In genomic region chr4:2468464-2469191, GRCh38 we compare ENCODE assay signal across 8 cellular contexts. TPM values are rescaled to one million over a fixed set of nuclear protein-coding genes. Genes with fewer than 3 reads are reported as not detected.
A peak's percentile ranks its signal among the peaks of the same experiment; 100 is the strongest.
DNase-seq lines count a peak whose midpoint lies in the region; ATAC-seq and TF ChIP-seq lines count a peak whose summit lies in the region.

RNF4 (plus strand) TSS chr4:2469106; CDS start chr4:2490494, 21,388 bp downstream.

- POLR2A ChIA-PET in BJ (lab: Charles Lee), result interaction anchor here (0.5 to 0.6 kb wide), 2 partner anchors 19 to 76 kb away, joined by 3 read pairs; no protein-coding TSS in a partner anchor

- peaks cover 30% of the 10 kb centered on the region for H3K4me1 Mint-ChIP-seq in activated CD4-positive, alpha-beta T cell treated with anti-CD3 and anti-CD28 coated beads, Interleukin-2, amount 10 ng/mL, durations not matched to agents 24 days and 14 days

- H3K9me3 Mint-ChIP-seq in activated CD4-positive, alpha-beta T cell treated with anti-CD3 and anti-CD28 coated beads, Interleukin-2, amount 10 ng/mL, durations not matched to agents 24 days and 14 days, result no peaks in the 10 kb centered on the region

- H3K27me3 Mint-ChIP-seq in activated CD4-positive, alpha-beta T cell treated with anti-CD3 and anti-CD28 coated beads, Interleukin-2, amount 10 ng/mL, durations not matched to agents 24 days and 14 days, result peaks cover 4% of the 10 kb centered on the region

- H3K4me3 Mint-ChIP-seq in activated CD4-positive, alpha-beta T cell treated with anti-CD3 and anti-CD28 coated beads, Interleukin-2, amount 10 ng/mL, durations not matched to agents 24 days and 14 days, result peak within 1 kb of the TSS; percentile 90

- intact Hi-C loops in activated CD4-positive, alpha-beta T cell treated with anti-CD3 and anti-CD28 coated beads, Interleukin-2, amount 10 ng/mL, durations not matched to agents 24 days and 14 days (cut with micrococcal nuclease), result loop anchor here (1.0 to 5.0 kb wide), 8 partner anchors 17 to 746 kb away; partner anchors contain the start of genes CFAP99, FAM193A, GRK4 and HAUS3

- H3K4me3 ChIP-seq in BJ (ENCODE audit: low read depth, low read length), result peak within 1 kb of the TSS; percentile 88
- H3K4me3 ChIP-seq in coronary artery, result peak within 1 kb of the TSS; percentile 89

- peak; percentile 84 for DNase-seq in BJ (ENCODE audit: low read depth)
- DNase-seq in NCI-H526 treated with DMSO at 0.1 percent for 48 hours (lab: John Stamatoyannopoulos, UW), result peak; percentile 95
- peak; percentile 98 for DNase-seq in activated CD4-positive, alpha-beta T cell treated with anti-CD3 and anti-CD28 coated beads, Interleukin-2, amount 10 ng/mL, durations not matched to agents 24 days and 14 days
- DNase-seq in coronary artery (ENCODE audit: low spot score), result peak; percentile 97
- peak; percentile 99 for DNase-seq in left kidney (ENCODE audit: low read depth, low spot score)
- DNase-seq in stimulated activated CD4-positive, alpha-beta T cell treated with anti-CD3 and anti-CD28 coated beads, Interleukin-2, amount 100 ng/mL, for 24 hours, result peak; percentile 96

- peak within 1 kb of the TSS; percentile 85 to 89 for H3K27ac ChIP-seq in coronary artery

- peak within 1 kb of the TSS; percentile 99 for H3K27ac Mint-ChIP-seq in activated CD4-positive, alpha-beta T cell treated with anti-CD3 and anti-CD28 coated beads, Interleukin-2, amount 10 ng/mL, durations not matched to agents 24 days and 14 days

- H3K36me3 Mint-ChIP-seq in activated CD4-positive, alpha-beta T cell treated with anti-CD3 and anti-CD28 coated beads, Interleukin-2, amount 10 ng/mL, durations not matched to agents 24 days and 14 days (ENCODE audit: low read depth), result peaks cover 37% of the 10 kb centered on the region

- no peak for TF ChIP-seq CTCF in BJ (IDR thresholded peaks at IDR 0.05; ENCODE audit: insufficient read depth, low read depth, low read length)
- TF ChIP-seq CTCF in coronary artery (IDR thresholded peaks at IDR 0.05), result no peak

- CTCF ChIA-PET in BJ (lab: Yijun Ruan, JAX), result interaction anchor here (0.6 to 2.2 kb wide), 6 partner anchors 27 to 312 kb away, joined by 3 to 14 read pairs (median 3); no protein-coding TSS in a partner anchor

- H3K27me3 ChIP-seq in BJ (ENCODE audit: control insufficient read depth, insufficient read depth, low read length), result no peaks in the 10 kb centered on the region

- ATAC-seq in GM19324 (IDR thresholded peaks at IDR 0.05; ENCODE audit: low FRiP score, unreplicated experiment) (peak; percentile 89), HG03469 (IDR thresholded peaks at IDR 0.05; ENCODE audit: unreplicated experiment) (peak; percentile 59)

- H3K36me3 ChIP-seq in BJ (ENCODE audit: control insufficient read depth, insufficient read depth, low read length), result peaks cover 1% of the 10 kb centered on the region; the same call in 1 of the 2 replicates

RNA-seq across cellular contexts. Expression of gene RNF4, which starts in this region (rescaled TPM):
- polyA plus RNA-seq in BJ (2011; rRNA removed), result 89.6 and 107 TPM in 2 replicates
- 50.2 and 90.5 TPM in 2 replicates for polyA minus RNA-seq in BJ (2011; rRNA and poly(A)+ RNA removed)
- total RNA-seq in activated CD4-positive, alpha-beta T cell treated with anti-CD3 and anti-CD28 coated beads, Interleukin-2, amount 10 ng/mL, durations not matched to agents 24 days and 14 days, result 94.8 and 95.4 TPM in 2 replicates

Comparison
In these comparisons a context has a peak if more than half of its experiments do, and no peak if none do; other contexts are left out.
1. Peak in every context shown above with its lines: DNase-seq, ATAC-seq, H3K4me3 ChIP-seq and H3K27ac ChIP-seq.